Comparison of ENCODE assay signal across 2 cellular contexts in genomic region chr2:26732446-26732845, GRCh38.
TF ChIP-seq lines count a peak whose summit lies in the region.

No MANE protein-coding gene starts in this region.

TF ChIP-seq in HepG2, 621 proteins besides CTCF, POLR2A, EP300 and RAD21:
- TF ChIP-seq, protein P1, sequence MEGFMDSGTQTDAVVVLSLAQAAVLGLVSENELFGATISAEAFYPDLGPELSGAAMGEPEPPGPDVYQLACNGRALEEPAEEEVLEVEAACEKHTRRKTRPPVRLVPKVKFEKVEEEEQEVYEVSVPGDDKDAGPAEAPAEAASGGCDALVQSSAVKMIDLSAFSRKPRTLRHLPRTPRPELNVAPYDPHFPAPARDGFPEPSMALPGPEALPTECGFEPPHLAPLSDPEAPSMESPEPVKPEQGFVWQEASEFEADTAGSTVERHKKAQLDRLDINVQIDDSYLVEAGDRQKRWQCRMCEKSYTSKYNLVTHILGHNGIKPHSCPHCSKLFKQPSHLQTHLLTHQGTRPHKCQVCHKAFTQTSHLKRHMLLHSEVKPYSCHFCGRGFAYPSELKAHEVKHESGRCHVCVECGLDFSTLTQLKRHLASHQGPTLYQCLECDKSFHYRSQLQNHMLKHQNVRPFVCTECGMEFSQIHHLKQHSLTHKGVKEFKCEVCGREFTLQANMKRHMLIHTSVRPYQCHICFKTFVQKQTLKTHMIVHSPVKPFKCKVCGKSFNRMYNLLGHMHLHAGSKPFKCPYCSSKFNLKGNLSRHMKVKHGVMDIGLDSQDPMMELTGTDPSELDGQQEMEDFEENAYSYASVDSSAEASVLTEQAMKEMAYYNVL (CRISPR knock-in tag; IDR thresholded peaks at IDR 0.05; ENCODE audit: borderline replicate concordance), result no peak
- TF ChIP-seq YY1 (IDR thresholded peaks at IDR 0.05; ENCODE audit: insufficient read depth, insufficient replicate concordance, low read depth, low read length) (no peak), ZNF24 (IDR thresholded peaks at IDR 0.05) (peak; percentile 53; the same call in 1 of the 2 replicates)

TF ChIP-seq in K562, 482 proteins besides CTCF, POLR2A, EP300 and RAD21:
- TF ChIP-seq TAF9B (IDR thresholded peaks at IDR 0.05; ENCODE audit: partially characterized antibody) (no peak), MYNN (IDR thresholded peaks at IDR 0.05) (0 out of 2 replicates have a peak, but pooled peaks have one; percentile 57), MYNN (CRISPR knock-in tag; IDR thresholded peaks at IDR 0.05) (no peak)
TF ChIP-seq in K562: peak in this region for 1.
